ENCODE assay signal across 25 cellular contexts in the genomic region with DNA sequence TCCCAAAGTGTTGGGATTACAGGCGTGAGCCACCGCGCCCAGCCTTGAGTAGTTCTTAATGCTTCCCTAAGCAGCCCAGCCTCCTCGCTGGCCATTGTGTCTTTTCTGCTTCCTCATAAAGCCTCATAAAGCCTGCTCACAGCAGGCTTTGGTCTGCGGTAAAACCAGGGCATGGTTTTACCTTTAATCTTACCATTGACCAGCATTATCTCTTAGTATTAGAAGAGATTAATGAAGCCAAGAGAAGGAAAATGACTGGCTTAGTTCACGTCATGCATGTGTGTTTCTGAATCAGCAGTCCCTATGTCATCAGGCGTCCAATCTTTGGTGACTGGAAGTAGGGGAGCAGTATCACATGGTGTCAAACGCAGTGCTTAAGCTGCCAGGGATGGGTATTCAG.
"Had no signal": no experiment of that assay in that cellular context is flagged by ENCODE, and none has a peak within 500 bp of the region (broad histone marks: within the 10 kb centered on the region; RNA-seq: fewer than 3 reads in every experiment).

No MANE protein-coding gene starts in this region.

- H3K79me2 ChIP-seq: hepatocyte had no signal

- H3K36me3 ChIP-seq: left ventricle myocardium inferior, ovary, right atrium auricular region, stomach, thyroid gland, upper lobe of right lung had no signal

- H3K27me3 Mint-ChIP-seq: progenitor cell of endocrine pancreas had no signal

- H2AFZ ChIP-seq: hepatocyte had no signal

- DNase-seq: islet precursor cell; left ventricle myocardium inferior; mesendoderm; naive B cell; natural killer cell; nephron progenitor cell; ovary; stimulated activated CD4-positive, alpha-beta T cell treated with anti-CD3 and anti-CD28 coated beads, Interleukin-12 subunit alpha, Interleukin-12 subunit beta, amount 100 ng/mL, for 4 hours; stimulated activated CD4-positive, alpha-beta T cell treated with anti-CD3 and anti-CD28 coated beads, Interleukin-15, amount 100 ng/mL, for 24 hours; stimulated activated CD4-positive, alpha-beta T cell treated with anti-CD3 and anti-CD28 coated beads, Interleukin-2, amount 100 ng/mL, for 24 hours; stimulated activated CD4-positive, alpha-beta T cell treated with anti-CD3 and anti-CD28 coated beads, Interleukin-4, amount 100 ng/mL, for 1 hour; stimulated activated naive B cell treated with anti-CD40 and anti-IgM and Interleukin-4, amounts not matched to agents 10 μg/mL and 1 μg/mL and 100 μg/mL, for 72 hours; stimulated activated naive CD8-positive, alpha-beta T cell treated with anti-CD3 and anti-CD28 coated beads, Interleukin-15, Interleukin-2, amounts not matched to agents 100 U/mL and 50 U/mL, for 24 hours; stomach; testis; thyroid gland; trophoblast cell; upper lobe of right lung had no signal

- H3K27ac ChIP-seq: hepatocyte, left ventricle myocardium inferior, ovary, right atrium auricular region, skin epidermis, stomach, testis, thyroid gland, upper lobe of right lung had no signal

- H3K27ac Mint-ChIP-seq: mesothelial cell of epicardium; naive B cell; natural killer cell; nephron progenitor cell; progenitor cell of endocrine pancreas; stimulated activated naive B cell treated with anti-CD40 and anti-IgM and Interleukin-4, amounts not matched to agents 10 μg/mL and 1 μg/mL and 100 μg/mL, for 72 hours had no signal

- H3K36me3 Mint-ChIP-seq: mesothelial cell of epicardium; natural killer cell; stimulated activated naive B cell treated with anti-CD40 and anti-IgM and Interleukin-4, amounts not matched to agents 10 μg/mL and 1 μg/mL and 100 μg/mL, for 72 hours had no signal

- ATAC-seq: natural killer cell; sciatic nerve; stimulated activated naive B cell treated with anti-CD40 and anti-IgM and Interleukin-4, amounts not matched to agents 10 μg/mL and 1 μg/mL and 100 μg/mL, for 72 hours; stimulated activated naive CD8-positive, alpha-beta T cell treated with anti-CD3 and anti-CD28 coated beads, Interleukin-15, Interleukin-2, amounts not matched to agents 100 U/mL and 50 U/mL, for 24 hours; upper lobe of right lung had no signal

- H3K4me3 ChIP-seq: hepatocyte, left ventricle myocardium inferior, lung, ovary, right atrium auricular region, skin epidermis, stomach, testis, thyroid gland, upper lobe of right lung had no signal

- H3K9me3 ChIP-seq: ovary, right atrium auricular region, testis, thyroid gland, upper lobe of right lung had no signal

- H3K4me2 ChIP-seq: hepatocyte had no signal

- H3K4me1 ChIP-seq: left ventricle myocardium inferior, right atrium auricular region, stomach, testis, thyroid gland, upper lobe of right lung had no signal

- H3K27me3 ChIP-seq: hepatocyte, ovary, right atrium auricular region, stomach, testis, thyroid gland, upper lobe of right lung had no signal

- H3K4me1 Mint-ChIP-seq: naive B cell; natural killer cell; nephron progenitor cell; stimulated activated naive B cell treated with anti-CD40 and anti-IgM and Interleukin-4, amounts not matched to agents 10 μg/mL and 1 μg/mL and 100 μg/mL, for 72 hours had no signal

- H3K4me3 Mint-ChIP-seq: mesothelial cell of epicardium; naive B cell; natural killer cell; nephron progenitor cell; stimulated activated naive B cell treated with anti-CD40 and anti-IgM and Interleukin-4, amounts not matched to agents 10 μg/mL and 1 μg/mL and 100 μg/mL, for 72 hours had no signal
